27 cellular contexts compared by ENCODE assay signal in the genomic region with DNA sequence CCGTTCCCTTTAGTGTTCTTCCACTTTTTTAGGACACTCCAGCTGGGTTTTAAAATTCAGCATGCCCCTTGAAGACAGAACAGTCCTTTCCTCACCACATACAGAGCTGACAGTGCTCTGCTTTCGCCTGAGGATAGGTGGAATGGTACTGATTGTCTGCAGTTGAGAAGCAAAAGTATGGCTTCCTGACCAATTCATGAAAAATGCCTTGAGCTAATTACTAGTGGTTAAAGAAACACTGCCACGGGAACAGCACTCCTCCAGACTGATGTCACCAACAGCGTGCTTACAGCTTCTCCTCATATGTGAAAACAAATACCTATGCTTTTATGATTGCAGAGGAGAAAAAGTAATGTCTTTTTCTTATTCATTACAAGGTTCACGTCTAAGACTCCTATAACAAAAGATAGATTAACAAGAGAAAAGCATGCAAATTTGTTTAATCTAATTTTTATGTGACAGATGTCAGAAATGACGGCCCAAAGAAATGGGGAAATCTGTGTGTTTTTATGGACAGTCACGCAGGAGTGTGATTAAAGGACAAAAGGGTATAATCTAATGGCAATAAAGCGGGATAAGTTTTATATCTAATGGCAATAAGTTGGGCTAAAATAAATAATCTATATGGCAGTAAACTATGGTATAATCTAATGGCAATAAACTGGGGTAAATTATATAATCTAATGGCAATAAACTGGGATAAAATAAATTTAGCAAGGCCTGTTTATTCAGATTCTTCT.
DNase-seq lines count a peak whose midpoint lies in the region; ATAC-seq, FAIRE-seq and TF ChIP-seq lines count a peak whose summit lies in the region.
"Had no signal": no experiment of that assay in that cellular context is flagged by ENCODE, and none has a peak within 500 bp of the region (broad histone marks: within the 10 kb centered on the region; RNA-seq: fewer than 3 reads in every experiment).

No MANE protein-coding gene starts in this region.

- H3K36me3 ChIP-seq in mammary epithelial cell (ENCODE audit: insufficient read depth, low read length) (no peaks in the 10 kb centered on the region), breast epithelium (no peaks in the 10 kb centered on the region), GM12878 (ENCODE audit: control insufficient read depth in 2 of 2, insufficient read depth in 2 of 2, low read length in 1 of 2) (no peaks in the 10 kb centered on the region), kidney epithelial cell (ENCODE audit: control insufficient read depth, insufficient read depth, low read length) (no peaks in the 10 kb centered on the region)
- H3K36me3 ChIP-seq: upper lobe of right lung had no signal

- TF ChIP-seq POLR2A in breast epithelium (IDR thresholded peaks at IDR 0.05), result no peak
- no peak for TF ChIP-seq POLR2A in GM12878 (IDR thresholded peaks at IDR 0.05; ENCODE audit: low read depth, low read length)

- no peaks in the 10 kb centered on the region for H3K79me2 ChIP-seq in mammary epithelial cell (ENCODE audit: insufficient read depth, low read length)
- H3K79me2 ChIP-seq in GM12878 (ENCODE audit: control insufficient read depth, insufficient read depth, low read length), result no peaks in the 10 kb centered on the region

- BruUV-seq in mammary epithelial cell (replicated peaks; lab: Mats Ljungman, UMichigan) (no TSS peak), GM12878 (replicated peaks; lab: Mats Ljungman, UMichigan) (no TSS peak)

- H3K4me3 ChIP-seq in mammary epithelial cell (replicated peaks in 1 of 3; ENCODE audit: insufficient read depth in 1 of 3, low read depth in 2 of 3, low read length in 3 of 3) (no peak overlapping the region), breast epithelium (no peak overlapping the region), GM12878 (no peak overlapping the region), kidney epithelial cell (ENCODE audit: low read depth, low read length) (no peak overlapping the region)
- H3K4me3 ChIP-seq: upper lobe of right lung had no signal

- no peaks in the 10 kb centered on the region for H3K4me1 Mint-ChIP-seq in CD4-positive, alpha-beta T cell (ENCODE audit: low read depth)

- no peak overlapping the region for H3K4me3 Mint-ChIP-seq in CD4-positive, alpha-beta T cell
- H3K4me3 Mint-ChIP-seq: T-helper 2 cell treated with Interferon-gamma antibody and Interleukin-4, amounts not matched to agents 5 μg/mL and 100 μg/mL, for 36 hours; WTC11 had no signal

- H3K27me3 ChIP-seq in mammary epithelial cell (ENCODE audit: insufficient read depth, low read length) (no peaks in the 10 kb centered on the region), breast epithelium (no peaks in the 10 kb centered on the region), GM12878 (replicated peaks in 1 of 2; ENCODE audit: control insufficient read depth in 2 of 2, insufficient read depth in 2 of 2, low read length in 1 of 2) (no peaks in the 10 kb centered on the region), kidney epithelial cell (ENCODE audit: control insufficient read depth, insufficient read depth, low read length) (no peaks in the 10 kb centered on the region)
- H3K27me3 ChIP-seq in CD4-positive, alpha-beta T cell (ENCODE audit: control insufficient read depth, insufficient read depth, low read length), result no peaks in the 10 kb centered on the region
- H3K27me3 ChIP-seq: upper lobe of right lung had no signal

- H3K27ac ChIP-seq in mammary epithelial cell (ENCODE audit: insufficient read depth, low read depth, low read length), result no peak overlapping the region
- no peak overlapping the region for H3K27ac ChIP-seq in breast epithelium
- no peak overlapping the region for H3K27ac ChIP-seq in GM12878 (ENCODE audit: control insufficient read depth, insufficient read depth)
- no peak overlapping the region for H3K27ac ChIP-seq in CD4-positive, alpha-beta T cell (ENCODE audit: low read depth, low read length)
- H3K27ac ChIP-seq: 22Rv1, HL-60, upper lobe of right lung had no signal

- H4K20me1 ChIP-seq in mammary epithelial cell (ENCODE audit: insufficient read depth, low read length) (no peaks in the 10 kb centered on the region), GM12878 (ENCODE audit: control insufficient read depth, insufficient read depth) (no peaks in the 10 kb centered on the region)

- 81% methylated on average over 8 of the region's 8 CpGs for WGBS in mammary epithelial cell (ENCODE audit: low coverage, missing lambda C conversion rate)
- 25% methylated on average over 8 of the region's 8 CpGs for WGBS in GM12878 (ENCODE audit: insufficient coverage, insufficient replicate concordance, low lambda C conversion rate, missing lambda C conversion rate)

- H3K9ac ChIP-seq in mammary epithelial cell (ENCODE audit: insufficient read depth, low read length) (no peak overlapping the region), GM12878 (ENCODE audit: control insufficient read depth, insufficient read depth, low read length) (no peak overlapping the region)

- in situ Hi-C loops in mammary epithelial cell (cut with MboI; ENCODE audit: low sequenced_read_pairs in 2 of 2), result no loop called here
- in situ Hi-C loops in GM12878 (cut with MboI), result no loop called here

- RAD21 ChIA-PET in GM12878 (lab: Charles Lee; ENCODE audit: unreplicated experiment), result no interaction called here

- H3K9me3 ChIP-seq in mammary epithelial cell (replicated peaks; ENCODE audit: insufficient read depth, low read length) (no peaks in the 10 kb centered on the region), breast epithelium (no peaks in the 10 kb centered on the region), GM12878 (replicated peaks; ENCODE audit: control insufficient read depth, insufficient read depth, low read length) (no peaks in the 10 kb centered on the region)
- no peaks in the 10 kb centered on the region for H3K9me3 ChIP-seq in CD4-positive, alpha-beta T cell (ENCODE audit: control insufficient read depth, low read length)
- H3K9me3 ChIP-seq: upper lobe of right lung had no signal

- peaks cover 2% of the 10 kb centered on the region for H3K9me3 Mint-ChIP-seq in CD4-positive, alpha-beta T cell

- POLR2A ChIA-PET in GM12878 (lab: Charles Lee), result no interaction called here
- POLR2A ChIA-PET in CD4-positive, alpha-beta T cell (lab: Charles Lee), result no interaction called here

- SMC1A ChIA-PET in GM12878 (lab: Charles Lee; ENCODE audit: uncharacterized antibody, unreplicated experiment), result no interaction called here

- H2AFZ ChIP-seq in mammary epithelial cell (ENCODE audit: low read depth, low read length) (no peak overlapping the region), GM12878 (ENCODE audit: control insufficient read depth, low read depth, low read length) (no peak overlapping the region)

- dilution Hi-C loops in mammary epithelial cell (cut with HindIII; ENCODE audit: low sequenced_read_pairs), result no loop called here

- H3K27ac Mint-ChIP-seq in CD4-positive, alpha-beta T cell, result no peak overlapping the region
- H3K27ac Mint-ChIP-seq: T-helper 2 cell treated with Interferon-gamma antibody and Interleukin-4, amounts not matched to agents 5 μg/mL and 100 μg/mL, for 36 hours; WTC11 had no signal

- H3K36me3 Mint-ChIP-seq in CD4-positive, alpha-beta T cell (ENCODE audit: low read depth), result no peaks in the 10 kb centered on the region
- H3K36me3 Mint-ChIP-seq: WTC11 had no signal

- no peak for TF ChIP-seq CTCF in mammary epithelial cell (conservative IDR thresholded peaks at IDR 0.05 in 1 of 2, IDR thresholded peaks at IDR 0.05 in 1 of 2; ENCODE audit: extremely low read depth in 1 of 2, insufficient read depth in 1 of 2, low read depth in 1 of 2, low read length in 2 of 2)
- no peak for TF ChIP-seq CTCF in breast epithelium (IDR thresholded peaks at IDR 0.05)
- no peak for TF ChIP-seq CTCF in GM12878 (IDR thresholded peaks at IDR 0.05 in 2 of 3, conservative IDR thresholded peaks at IDR 0.05 in 1 of 3; ENCODE audit: control insufficient read depth in 2 of 3, extremely low read depth in 1 of 3, insufficient read depth in 1 of 3, low read depth in 3 of 3, low read length in 3 of 3)
- TF ChIP-seq CTCF in kidney epithelial cell (IDR thresholded peaks at IDR 0.05; ENCODE audit: insufficient read depth, low read length, poor library complexity, severe bottlenecking), result no peak
- TF ChIP-seq CTCF in CD4-positive, alpha-beta T cell (IDR thresholded peaks at IDR 0.05), result no peak

- FAIRE-seq in GM12878 (lab: Jason Lieb, UNC), result peak; percentile 23
- FAIRE-seq: D721Med, RCC 7860 had no signal

- no peak for TF ChIP-seq RAD21 in GM12878 (IDR thresholded peaks at IDR 0.05; ENCODE audit: insufficient read depth, low read depth, low read length)

- H3K4me1 ChIP-seq in mammary epithelial cell (ENCODE audit: insufficient read depth, low read length), result peaks cover 14% of the 10 kb centered on the region
- peaks cover 0 to 5% of the 10 kb centered on the region in 2 donors for H3K4me1 ChIP-seq in breast epithelium
- H3K4me1 ChIP-seq in GM12878 (ENCODE audit: control insufficient read depth, insufficient read depth, low read length), result no peaks in the 10 kb centered on the region

- H3K27me3 Mint-ChIP-seq in CD4-positive, alpha-beta T cell, result no peaks in the 10 kb centered on the region

- CTCF ChIA-PET in mammary epithelial cell (lab: Charles Lee; ENCODE audit: low non-redundant PET) (no interaction called here), GM12878 (lab: Yijun Ruan, JAX) (interaction anchor here (0.8 kb wide), 1 partner anchor 17 kb away, joined by 4 read pairs; no protein-coding TSS in a partner anchor)
- CTCF ChIA-PET in CD4-positive, alpha-beta T cell (lab: Charles Lee), result no interaction called here

- no peak for TF ChIP-seq EP300 in GM12878 (IDR thresholded peaks at IDR 0.05; ENCODE audit: borderline replicate concordance in 1 of 2, control insufficient read depth in 1 of 2, low read depth in 2 of 2, low read length in 2 of 2)

- intact Hi-C loops in mammary epithelial cell (cut with micrococcal nuclease), result no loop called here
- intact Hi-C loops in breast epithelium (cut with DNase I; ENCODE audit: low total_unique reads), result no loop called here
- intact Hi-C loops in GM12878 (cut with micrococcal nuclease; ENCODE audit: unreplicated experiment), result no loop called here
- intact Hi-C loops in CD4-positive, alpha-beta T cell (cut with DNase I, micrococcal nuclease), result no loop called here

- peak; percentile 3 for DNase-seq in mammary epithelial cell
- DNase-seq in breast epithelium (ENCODE audit: low spot score in 2 of 2), result no peak
- no peak for DNase-seq in GM12878 (ENCODE audit: low read depth, low spot score)
- peak; percentile 23 for DNase-seq in kidney epithelial cell (ENCODE audit: low read depth)
- no peak for DNase-seq in CD4-positive, alpha-beta T cell
- DNase-seq: activated CD4-positive, alpha-beta T cell treated with anti-CD3 and anti-CD28 coated beads, Interleukin-2, amount 50 U/mL, for 48 hours; activated gamma-delta T cell; activated T-cell treated with anti-CD3 and anti-CD28 coated beads for 4 hours; amniotic stem cell; C1 segment of cervical spinal cord; central memory CD4-positive, alpha-beta T cell; effector CD4-positive, alpha-beta T cell; GF-D8; NCI-H1417 treated with DMSO at 0.1 percent for 48 hours; NCI-H524; retina; stimulated activated CD4-positive, alpha-beta T cell treated with anti-CD3 and anti-CD28 coated beads, Interleukin-4, amount 100 ng/mL, for 4 hours; upper lobe of right lung had no signal

- no peak for ATAC-seq in GM12878
- ATAC-seq in GM21381 (IDR thresholded peaks at IDR 0.05; ENCODE audit: unreplicated experiment), result no peak
- ATAC-seq in GM21367 (IDR thresholded peaks at IDR 0.05; ENCODE audit: unreplicated experiment), result no peak
- ATAC-seq in HG02840 (IDR thresholded peaks at IDR 0.05; ENCODE audit: low FRiP score, unreplicated experiment), result no peak
- ATAC-seq in CD4-positive, alpha-beta T cell (ENCODE audit: poor library complexity), result no peak
- ATAC-seq: upper lobe of right lung, WTC11 had no signal

- H3K4me2 ChIP-seq in mammary epithelial cell (ENCODE audit: insufficient read depth, low read depth, low read length), result no peak overlapping the region
- no peak overlapping the region for H3K4me2 ChIP-seq in GM12878 (ENCODE audit: control insufficient read depth, insufficient read depth)

Comparison
In these comparisons a context has a peak if more than half of its experiments do, and no peak if none do; other contexts are left out.
1. DNase-seq: peak in mammary epithelial cell (single experiment) and kidney epithelial cell (single experiment); none in breast epithelium (0 of 2), GM12878 (single experiment) and CD4-positive, alpha-beta T cell (0 of 10).